ENCODE assay signal across 1 cellular context in the genomic region with DNA sequence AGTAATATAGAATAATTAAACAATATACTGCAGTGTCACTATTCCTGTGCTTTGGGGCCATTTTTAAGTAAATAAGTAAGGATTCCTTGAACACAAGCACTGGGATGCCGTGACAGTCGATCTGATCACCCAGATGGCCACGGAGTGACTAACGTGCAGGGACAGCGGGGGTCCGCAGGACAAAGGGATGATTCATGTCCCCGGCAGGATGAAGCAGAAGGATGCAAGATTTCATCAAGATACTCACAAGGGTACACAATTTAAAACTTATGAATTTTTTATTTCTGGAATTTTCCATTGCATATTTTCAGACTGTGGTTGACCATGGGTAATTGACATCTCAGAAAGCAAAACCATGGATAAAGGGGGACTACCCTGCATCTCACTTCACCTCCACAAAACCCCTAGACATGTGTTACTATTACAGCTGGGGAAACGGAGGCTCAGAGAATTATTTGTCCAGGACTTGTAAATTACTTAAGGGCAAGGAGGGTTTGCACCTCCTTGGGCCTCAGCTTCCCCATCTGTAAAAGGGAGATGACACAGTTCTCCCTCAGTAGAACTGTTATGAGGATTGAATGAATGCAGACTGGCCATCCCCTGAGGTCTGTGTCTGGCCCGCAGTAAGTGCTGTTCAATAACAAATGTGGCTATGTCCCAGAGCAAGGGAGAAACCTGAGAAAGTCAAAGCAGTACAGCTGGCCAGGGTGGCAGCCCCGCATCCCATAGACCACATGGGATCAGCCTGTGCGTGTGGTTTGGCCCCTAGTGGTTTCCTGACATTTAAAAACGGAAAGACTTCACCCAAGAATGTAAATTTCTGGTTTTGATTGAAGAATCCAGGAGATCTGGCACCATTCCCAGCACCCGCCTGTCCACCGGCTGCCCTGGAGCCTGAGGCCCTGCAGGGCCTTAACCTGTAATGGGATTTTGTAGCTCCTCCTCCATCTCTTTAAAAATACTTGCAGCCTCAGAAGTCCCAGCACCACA.
TF ChIP-seq lines count a peak whose summit lies in the region.

No MANE protein-coding gene starts in this region.

TF ChIP-seq in GM23338, 12 proteins besides CTCF, POLR2A, EP300 and RAD21 (continued from another document):
- TF ChIP-seq, protein P1, sequence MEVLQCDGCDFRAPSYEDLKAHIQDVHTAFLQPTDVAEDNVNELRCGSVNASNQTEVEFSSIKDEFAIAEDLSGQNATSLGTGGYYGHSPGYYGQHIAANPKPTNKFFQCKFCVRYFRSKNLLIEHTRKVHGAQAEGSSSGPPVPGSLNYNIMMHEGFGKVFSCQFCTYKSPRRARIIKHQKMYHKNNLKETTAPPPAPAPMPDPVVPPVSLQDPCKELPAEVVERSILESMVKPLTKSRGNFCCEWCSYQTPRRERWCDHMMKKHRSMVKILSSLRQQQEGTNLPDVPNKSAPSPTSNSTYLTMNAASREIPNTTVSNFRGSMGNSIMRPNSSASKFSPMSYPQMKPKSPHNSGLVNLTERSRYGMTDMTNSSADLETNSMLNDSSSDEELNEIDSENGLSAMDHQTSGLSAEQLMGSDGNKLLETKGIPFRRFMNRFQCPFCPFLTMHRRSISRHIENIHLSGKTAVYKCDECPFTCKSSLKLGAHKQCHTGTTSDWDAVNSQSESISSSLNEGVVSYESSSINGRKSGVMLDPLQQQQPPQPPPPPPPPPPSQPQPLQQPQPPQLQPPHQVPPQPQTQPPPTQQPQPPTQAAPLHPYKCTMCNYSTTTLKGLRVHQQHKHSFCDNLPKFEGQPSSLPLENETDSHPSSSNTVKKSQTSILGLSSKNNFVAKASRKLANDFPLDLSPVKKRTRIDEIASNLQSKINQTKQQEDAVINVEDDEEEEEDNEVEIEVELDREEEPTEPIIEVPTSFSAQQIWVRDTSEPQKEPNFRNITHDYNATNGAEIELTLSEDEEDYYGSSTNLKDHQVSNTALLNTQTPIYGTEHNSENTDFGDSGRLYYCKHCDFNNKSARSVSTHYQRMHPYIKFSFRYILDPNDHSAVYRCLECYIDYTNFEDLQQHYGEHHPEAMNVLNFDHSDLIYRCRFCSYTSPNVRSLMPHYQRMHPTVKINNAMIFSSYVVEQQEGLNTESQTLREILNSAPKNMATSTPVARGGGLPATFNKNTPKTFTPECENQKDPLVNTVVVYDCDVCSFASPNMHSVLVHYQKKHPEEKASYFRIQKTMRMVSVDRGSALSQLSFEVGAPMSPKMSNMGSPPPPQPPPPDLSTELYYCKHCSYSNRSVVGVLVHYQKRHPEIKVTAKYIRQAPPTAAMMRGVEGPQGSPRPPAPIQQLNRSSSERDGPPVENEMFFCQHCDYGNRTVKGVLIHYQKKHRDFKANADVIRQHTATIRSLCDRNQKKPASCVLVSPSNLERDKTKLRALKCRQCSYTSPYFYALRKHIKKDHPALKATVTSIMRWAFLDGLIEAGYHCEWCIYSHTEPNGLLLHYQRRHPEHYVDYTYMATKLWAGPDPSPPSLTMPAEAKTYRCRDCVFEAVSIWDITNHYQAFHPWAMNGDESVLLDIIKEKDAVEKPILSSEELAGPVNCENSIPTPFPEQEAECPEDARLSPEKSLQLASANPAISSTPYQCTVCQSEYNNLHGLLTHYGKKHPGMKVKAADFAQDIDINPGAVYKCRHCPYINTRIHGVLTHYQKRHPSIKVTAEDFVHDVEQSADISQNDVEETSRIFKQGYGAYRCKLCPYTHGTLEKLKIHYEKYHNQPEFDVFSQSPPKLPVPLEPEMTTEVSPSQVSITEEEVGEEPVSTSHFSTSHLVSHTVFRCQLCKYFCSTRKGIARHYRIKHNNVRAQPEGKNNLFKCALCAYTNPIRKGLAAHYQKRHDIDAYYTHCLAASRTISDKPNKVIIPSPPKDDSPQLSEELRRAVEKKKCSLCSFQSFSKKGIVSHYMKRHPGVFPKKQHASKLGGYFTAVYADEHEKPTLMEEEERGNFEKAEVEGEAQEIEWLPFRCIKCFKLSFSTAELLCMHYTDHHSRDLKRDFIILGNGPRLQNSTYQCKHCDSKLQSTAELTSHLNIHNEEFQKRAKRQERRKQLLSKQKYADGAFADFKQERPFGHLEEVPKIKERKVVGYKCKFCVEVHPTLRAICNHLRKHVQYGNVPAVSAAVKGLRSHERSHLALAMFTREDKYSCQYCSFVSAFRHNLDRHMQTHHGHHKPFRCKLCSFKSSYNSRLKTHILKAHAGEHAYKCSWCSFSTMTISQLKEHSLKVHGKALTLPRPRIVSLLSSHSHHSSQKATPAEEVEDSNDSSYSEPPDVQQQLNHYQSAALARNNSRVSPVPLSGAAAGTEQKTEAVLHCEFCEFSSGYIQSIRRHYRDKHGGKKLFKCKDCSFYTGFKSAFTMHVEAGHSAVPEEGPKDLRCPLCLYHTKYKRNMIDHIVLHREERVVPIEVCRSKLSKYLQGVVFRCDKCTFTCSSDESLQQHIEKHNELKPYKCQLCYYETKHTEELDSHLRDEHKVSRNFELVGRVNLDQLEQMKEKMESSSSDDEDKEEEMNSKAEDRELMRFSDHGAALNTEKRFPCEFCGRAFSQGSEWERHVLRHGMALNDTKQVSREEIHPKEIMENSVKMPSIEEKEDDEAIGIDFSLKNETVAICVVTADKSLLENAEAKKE (CRISPR knock-in tag; IDR thresholded peaks at IDR 0.05): no peak
- no peak for TF ChIP-seq EZH2phosphoT487 (IDR thresholded peaks at IDR 0.05; ENCODE audit: unreplicated experiment)
- TF ChIP-seq STAT1 (IDR thresholded peaks at IDR 0.05; ENCODE audit: unreplicated experiment): no peak
- TF ChIP-seq, protein P2, sequence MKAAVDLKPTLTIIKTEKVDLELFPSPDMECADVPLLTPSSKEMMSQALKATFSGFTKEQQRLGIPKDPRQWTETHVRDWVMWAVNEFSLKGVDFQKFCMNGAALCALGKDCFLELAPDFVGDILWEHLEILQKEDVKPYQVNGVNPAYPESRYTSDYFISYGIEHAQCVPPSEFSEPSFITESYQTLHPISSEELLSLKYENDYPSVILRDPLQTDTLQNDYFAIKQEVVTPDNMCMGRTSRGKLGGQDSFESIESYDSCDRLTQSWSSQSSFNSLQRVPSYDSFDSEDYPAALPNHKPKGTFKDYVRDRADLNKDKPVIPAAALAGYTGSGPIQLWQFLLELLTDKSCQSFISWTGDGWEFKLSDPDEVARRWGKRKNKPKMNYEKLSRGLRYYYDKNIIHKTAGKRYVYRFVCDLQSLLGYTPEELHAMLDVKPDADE (IDR thresholded peaks at IDR 0.05): no peak
- no peak for TF ChIP-seq CREB1 (CRISPR knock-in tag; IDR thresholded peaks at IDR 0.05; ENCODE audit: low read depth)
